In the genomic region with DNA sequence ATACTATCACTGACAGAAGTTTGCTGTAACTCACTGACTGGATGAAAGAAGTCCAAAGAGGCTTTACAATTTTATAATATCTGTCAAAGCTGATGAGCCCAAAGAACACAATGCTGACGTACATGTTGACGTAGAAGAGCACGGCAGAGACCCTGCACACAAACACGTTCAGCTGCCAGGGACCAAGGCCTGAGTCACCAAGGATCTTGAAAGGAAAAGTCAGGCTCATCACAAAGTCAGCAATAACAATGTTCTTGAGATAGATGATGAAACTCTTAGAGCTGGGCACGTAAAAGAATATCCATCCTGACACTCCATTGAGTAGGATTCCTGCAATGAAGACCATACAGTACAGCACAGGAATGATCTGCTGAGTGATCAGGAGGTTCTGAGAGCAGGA, we compare ENCODE assay signal across 23 cellular contexts. TPM values are rescaled to one million over a fixed set of nuclear protein-coding genes. Genes with fewer than 3 reads are reported as not detected.
"Had no signal": no experiment of that assay in that cellular context is flagged by ENCODE, and none has a peak within 500 bp of the region (broad histone marks: within the 10 kb centered on the region; RNA-seq: fewer than 3 reads in every experiment).

No MANE protein-coding gene starts in this region.

- H3K27me3 ChIP-seq: body of pancreas, neutrophil, ovary, spleen, upper lobe of right lung had no signal

- ATAC-seq: activated CD4-positive, alpha-beta T cell treated with anti-CD3 and anti-CD28 coated beads for 36 hours; body of pancreas; left lobe of liver; lower lobe of right lung; natural killer cell; T-cell; upper lobe of right lung had no signal

- H3K9me3 ChIP-seq: body of pancreas, lower lobe of right lung, neutrophil, ovary, prostate gland, spleen, upper lobe of right lung had no signal

- H3K4me1 ChIP-seq: lower lobe of right lung, prostate gland, upper lobe of right lung had no signal

- H3K27ac ChIP-seq: body of pancreas, lower lobe of right lung, neutrophil, ovary, prostate gland, spleen, upper lobe of right lung had no signal

- FAIRE-seq: TTC549 had no signal

- DNase-seq: activated CD4-positive, alpha-beta T cell treated with anti-CD3 and anti-CD28 coated beads for 36 hours; activated CD4-positive, alpha-beta T cell treated with anti-CD3 and anti-CD28 coated beads, Interleukin-2, amount 50 U/mL, for 4 hours; activated naive CD4-positive, alpha-beta T cell treated with Interleukin-2 at 50 U/mL for 16 hours; activated naive CD8-positive, alpha-beta T cell treated with anti-CD3 and anti-CD28 coated beads for 36 hours; activated T-cell treated with anti-CD3 and anti-CD28 coated beads, Interleukin-2, amount 50 U/mL, for 48 hours; amniotic stem cell; body of pancreas; caudate nucleus; effector memory CD4-positive, alpha-beta T cell; lower lobe of right lung; natural killer cell; ovary; spleen; stimulated activated CD4-positive, alpha-beta T cell treated with anti-CD3 and anti-CD28 coated beads, Interleukin-4, amount 100 ng/mL, for 24 hours; stimulated activated naive CD4-positive, alpha-beta T cell treated with Interleukin-2 at 50 U/mL for 16 hours; T-cell; upper lobe of right lung had no signal

- H3K4me3 ChIP-seq: body of pancreas, lower lobe of right lung, ovary, prostate gland, spleen, upper lobe of right lung had no signal

- H3K36me3 ChIP-seq: lower lobe of right lung, neutrophil, ovary, prostate gland, spleen, upper lobe of right lung had no signal

RNA-seq across cellular contexts. Expression of a gene that starts 10.9 kb away (rescaled TPM):
- total RNA-seq: dermis microvascular lymphatic vessel endothelial cell, kidney epithelial cell had no signal
